In genomic region chr17:82848022-82848592, GRCh38 we compare ENCODE assay signal across 1 cellular context.
TF ChIP-seq lines count a peak whose summit lies in the region.

No MANE protein-coding gene starts in this region.

TF ChIP-seq in HepG2, 621 proteins besides CTCF, POLR2A, EP300 and RAD21 (continued from another document and continues in another):
- TF ChIP-seq, protein P1, sequence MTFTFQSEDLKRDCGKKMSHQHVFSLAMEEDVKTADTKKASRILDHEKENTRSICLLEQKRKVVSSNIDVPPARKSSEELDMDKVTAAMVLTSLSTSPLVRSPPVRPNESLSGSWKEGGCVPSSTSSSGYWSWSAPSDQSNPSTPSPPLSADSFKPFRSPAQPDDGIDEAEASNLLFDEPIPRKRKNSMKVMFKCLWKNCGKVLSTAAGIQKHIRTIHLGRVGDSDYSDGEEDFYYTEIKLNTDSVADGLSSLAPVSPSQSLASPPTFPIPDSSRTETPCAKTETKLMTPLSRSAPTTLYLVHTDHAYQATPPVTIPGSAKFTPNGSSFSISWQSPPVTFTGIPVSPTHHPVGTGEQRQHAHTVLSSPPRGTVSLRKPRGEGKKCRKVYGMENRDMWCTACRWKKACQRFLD (CRISPR knock-in tag; IDR thresholded peaks at IDR 0.05; ENCODE audit: borderline replicate concordance), result no peak
- TF ChIP-seq THAP11 (CRISPR knock-in tag; IDR thresholded peaks at IDR 0.05), result no peak
- TF ChIP-seq, protein P2, sequence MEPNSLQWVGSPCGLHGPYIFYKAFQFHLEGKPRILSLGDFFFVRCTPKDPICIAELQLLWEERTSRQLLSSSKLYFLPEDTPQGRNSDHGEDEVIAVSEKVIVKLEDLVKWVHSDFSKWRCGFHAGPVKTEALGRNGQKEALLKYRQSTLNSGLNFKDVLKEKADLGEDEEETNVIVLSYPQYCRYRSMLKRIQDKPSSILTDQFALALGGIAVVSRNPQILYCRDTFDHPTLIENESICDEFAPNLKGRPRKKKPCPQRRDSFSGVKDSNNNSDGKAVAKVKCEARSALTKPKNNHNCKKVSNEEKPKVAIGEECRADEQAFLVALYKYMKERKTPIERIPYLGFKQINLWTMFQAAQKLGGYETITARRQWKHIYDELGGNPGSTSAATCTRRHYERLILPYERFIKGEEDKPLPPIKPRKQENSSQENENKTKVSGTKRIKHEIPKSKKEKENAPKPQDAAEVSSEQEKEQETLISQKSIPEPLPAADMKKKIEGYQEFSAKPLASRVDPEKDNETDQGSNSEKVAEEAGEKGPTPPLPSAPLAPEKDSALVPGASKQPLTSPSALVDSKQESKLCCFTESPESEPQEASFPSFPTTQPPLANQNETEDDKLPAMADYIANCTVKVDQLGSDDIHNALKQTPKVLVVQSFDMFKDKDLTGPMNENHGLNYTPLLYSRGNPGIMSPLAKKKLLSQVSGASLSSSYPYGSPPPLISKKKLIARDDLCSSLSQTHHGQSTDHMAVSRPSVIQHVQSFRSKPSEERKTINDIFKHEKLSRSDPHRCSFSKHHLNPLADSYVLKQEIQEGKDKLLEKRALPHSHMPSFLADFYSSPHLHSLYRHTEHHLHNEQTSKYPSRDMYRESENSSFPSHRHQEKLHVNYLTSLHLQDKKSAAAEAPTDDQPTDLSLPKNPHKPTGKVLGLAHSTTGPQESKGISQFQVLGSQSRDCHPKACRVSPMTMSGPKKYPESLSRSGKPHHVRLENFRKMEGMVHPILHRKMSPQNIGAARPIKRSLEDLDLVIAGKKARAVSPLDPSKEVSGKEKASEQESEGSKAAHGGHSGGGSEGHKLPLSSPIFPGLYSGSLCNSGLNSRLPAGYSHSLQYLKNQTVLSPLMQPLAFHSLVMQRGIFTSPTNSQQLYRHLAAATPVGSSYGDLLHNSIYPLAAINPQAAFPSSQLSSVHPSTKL (CRISPR knock-in tag; IDR thresholded peaks at IDR 0.05), result peak; percentile 34; the same call in 1 of the 2 replicates
- no peak for TF ChIP-seq ZNF768 (CRISPR knock-in tag; IDR thresholded peaks at IDR 0.05)
- no peak for TF ChIP-seq GPBP1L1 (CRISPR knock-in tag; IDR thresholded peaks at IDR 0.05)
- no peak for TF ChIP-seq MLLT10 (CRISPR knock-in tag; IDR thresholded peaks at IDR 0.05)
- no peak for TF ChIP-seq ZNF503 (CRISPR knock-in tag; IDR thresholded peaks at IDR 0.05)
- no peak for TF ChIP-seq HNRNPK (IDR thresholded peaks at IDR 0.05; ENCODE audit: low read depth, low read length, poor library complexity, severe bottlenecking)
- no peak for TF ChIP-seq RFXANK (CRISPR knock-in tag; IDR thresholded peaks at IDR 0.05)
- TF ChIP-seq ZIK1 (CRISPR knock-in tag; IDR thresholded peaks at IDR 0.05; ENCODE audit: borderline replicate concordance, low read depth), result no peak
- TF ChIP-seq RNF219 (CRISPR knock-in tag; IDR thresholded peaks at IDR 0.05), result no peak
- TF ChIP-seq ZNF792 (CRISPR knock-in tag; IDR thresholded peaks at IDR 0.05), result no peak
- TF ChIP-seq YEATS2 (CRISPR knock-in tag; IDR thresholded peaks at IDR 0.05; ENCODE audit: borderline replicate concordance), result no peak
- peak; percentile 51 for TF ChIP-seq ASH2L (IDR thresholded peaks at IDR 0.05; ENCODE audit: insufficient read length, low read depth, low read length)
- TF ChIP-seq PAWR (CRISPR knock-in tag; IDR thresholded peaks at IDR 0.05; ENCODE audit: borderline replicate concordance), result no peak
- TF ChIP-seq ZNF609 (CRISPR knock-in tag; IDR thresholded peaks at IDR 0.05; ENCODE audit: borderline replicate concordance), result no peak
- no peak for TF ChIP-seq FOXJ3 (CRISPR knock-in tag; IDR thresholded peaks at IDR 0.05; ENCODE audit: borderline replicate concordance)
- no peak for TF ChIP-seq PHF20 (CRISPR knock-in tag; IDR thresholded peaks at IDR 0.05)
- no peak for TF ChIP-seq ZNF326 (CRISPR knock-in tag; IDR thresholded peaks at IDR 0.05; ENCODE audit: borderline replicate concordance)
- TF ChIP-seq ZNF180 (CRISPR knock-in tag; IDR thresholded peaks at IDR 0.05; ENCODE audit: borderline replicate concordance, low read depth), result no peak
- TF ChIP-seq SRSF1 (optimal IDR thresholded peaks at IDR 0.05; ENCODE audit: low read depth, low read length), result no peak
- TF ChIP-seq ZNF563 (CRISPR knock-in tag; IDR thresholded peaks at IDR 0.05), result no peak
- TF ChIP-seq ZNF556 (CRISPR knock-in tag; IDR thresholded peaks at IDR 0.05; ENCODE audit: borderline replicate concordance), result no peak; the same call in 1 of the 2 replicates
- TF ChIP-seq, protein P3, sequence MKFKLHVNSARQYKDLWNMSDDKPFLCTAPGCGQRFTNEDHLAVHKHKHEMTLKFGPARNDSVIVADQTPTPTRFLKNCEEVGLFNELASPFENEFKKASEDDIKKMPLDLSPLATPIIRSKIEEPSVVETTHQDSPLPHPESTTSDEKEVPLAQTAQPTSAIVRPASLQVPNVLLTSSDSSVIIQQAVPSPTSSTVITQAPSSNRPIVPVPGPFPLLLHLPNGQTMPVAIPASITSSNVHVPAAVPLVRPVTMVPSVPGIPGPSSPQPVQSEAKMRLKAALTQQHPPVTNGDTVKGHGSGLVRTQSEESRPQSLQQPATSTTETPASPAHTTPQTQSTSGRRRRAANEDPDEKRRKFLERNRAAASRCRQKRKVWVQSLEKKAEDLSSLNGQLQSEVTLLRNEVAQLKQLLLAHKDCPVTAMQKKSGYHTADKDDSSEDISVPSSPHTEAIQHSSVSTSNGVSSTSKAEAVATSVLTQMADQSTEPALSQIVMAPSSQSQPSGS (CRISPR knock-in tag; IDR thresholded peaks at IDR 0.05), result no peak
- no peak for TF ChIP-seq BCLAF1 (IDR thresholded peaks at IDR 0.05)
- TF ChIP-seq ZNF274 (CRISPR knock-in tag; IDR thresholded peaks at IDR 0.05), result no peak; the same call in 1 of the 2 replicates
- TF ChIP-seq PPARG (CRISPR knock-in tag; conservative IDR thresholded peaks at IDR 0.05), result no peak
- no peak for TF ChIP-seq ZSCAN29 (CRISPR knock-in tag; conservative IDR thresholded peaks at IDR 0.05)
- no peak for TF ChIP-seq ZNF496 (CRISPR knock-in tag; IDR thresholded peaks at IDR 0.05; ENCODE audit: insufficient replicate concordance)
- TF ChIP-seq KLF9 (CRISPR knock-in tag; IDR thresholded peaks at IDR 0.05; ENCODE audit: low read depth), result no peak
- TF ChIP-seq KDM2A (CRISPR knock-in tag; IDR thresholded peaks at IDR 0.05; ENCODE audit: borderline replicate concordance, low read depth), result peak; percentile 13; the same call in 1 of the 2 replicates
- TF ChIP-seq ZFP37 (CRISPR knock-in tag; IDR thresholded peaks at IDR 0.05; ENCODE audit: borderline replicate concordance), result no peak
- TF ChIP-seq, protein P4, sequence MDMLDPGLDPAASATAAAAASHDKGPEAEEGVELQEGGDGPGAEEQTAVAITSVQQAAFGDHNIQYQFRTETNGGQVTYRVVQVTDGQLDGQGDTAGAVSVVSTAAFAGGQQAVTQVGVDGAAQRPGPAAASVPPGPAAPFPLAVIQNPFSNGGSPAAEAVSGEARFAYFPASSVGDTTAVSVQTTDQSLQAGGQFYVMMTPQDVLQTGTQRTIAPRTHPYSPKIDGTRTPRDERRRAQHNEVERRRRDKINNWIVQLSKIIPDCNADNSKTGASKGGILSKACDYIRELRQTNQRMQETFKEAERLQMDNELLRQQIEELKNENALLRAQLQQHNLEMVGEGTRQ (IDR thresholded peaks at IDR 0.05; ENCODE audit: low read depth, low read length), result no peak
- TF ChIP-seq, protein P4 (CRISPR knock-in tag; IDR thresholded peaks at IDR 0.05; ENCODE audit: borderline replicate concordance), result no peak
- TF ChIP-seq PHF8 (CRISPR knock-in tag; IDR thresholded peaks at IDR 0.05), result no peak; the same call in 1 of the 2 replicates
- no peak for TF ChIP-seq SP1 (IDR thresholded peaks at IDR 0.05)
- no peak for TF ChIP-seq SP1 (CRISPR knock-in tag; IDR thresholded peaks at IDR 0.05)
- no peak for TF ChIP-seq ZNF569 (CRISPR knock-in tag; IDR thresholded peaks at IDR 0.05; ENCODE audit: borderline replicate concordance)
- TF ChIP-seq ZNF564 (CRISPR knock-in tag; IDR thresholded peaks at IDR 0.05), result no peak
- TF ChIP-seq ZSCAN21 (CRISPR knock-in tag; IDR thresholded peaks at IDR 0.05; ENCODE audit: borderline replicate concordance), result no peak
